Comparison of ENCODE assay signal across 20 cellular contexts in genomic region chr15:40775740-40776536, GRCh38. TPM values are rescaled to one million over a fixed set of nuclear protein-coding genes. Genes with fewer than 3 reads are reported as not detected.
DNase-seq lines count a peak whose midpoint lies in the region; ATAC-seq and TF ChIP-seq lines count a peak whose summit lies in the region.
"Had no signal": no experiment of that assay in that cellular context is flagged by ENCODE, and none has a peak within 500 bp of the region (broad histone marks: within the 10 kb centered on the region; RNA-seq: fewer than 3 reads in every experiment).

No MANE protein-coding gene starts in this region.

- H3K4me3 ChIP-seq in MM.1S (ENCODE audit: low read length) = no peak overlapping the region
- no peak overlapping the region for H3K4me3 ChIP-seq in mucosa of descending colon
- no peak overlapping the region for H3K4me3 ChIP-seq in BE2C (ENCODE audit: low read depth, low read length)
- H3K4me3 ChIP-seq in left ventricle myocardium inferior = no peak overlapping the region
- H3K4me3 ChIP-seq: ascending aorta, SK-N-MC, upper lobe of left lung had no signal

- no peaks in the 10 kb centered on the region for H3K27me3 ChIP-seq in MM.1S (replicated peaks; ENCODE audit: insufficient read depth, low read length)
- H3K27me3 ChIP-seq in BE2C = no peaks in the 10 kb centered on the region
- no peaks in the 10 kb centered on the region for H3K27me3 ChIP-seq in left ventricle myocardium inferior (ENCODE audit: low read depth)
- H3K27me3 ChIP-seq: ascending aorta, neutrophil, upper lobe of left lung had no signal

- no peak overlapping the region for H2AFZ ChIP-seq in MM.1S (ENCODE audit: low read length)

- peaks cover 8 to 16% of the 10 kb centered on the region in 2 donors for H3K4me1 Mint-ChIP-seq in effector memory CD8-positive, alpha-beta T cell (ENCODE audit: low read depth in 2 of 2)
- H3K4me1 Mint-ChIP-seq in stimulated activated effector memory CD8-positive, alpha-beta T cell treated with anti-CD3 and anti-CD28 coated beads, Interleukin-12 subunit alpha, Interleukin-12 subunit beta, amount 100 ng/mL, for 72 hours = peaks cover 18% of the 10 kb centered on the region

- no peaks in the 10 kb centered on the region for H3K9me3 Mint-ChIP-seq in effector memory CD8-positive, alpha-beta T cell
- no peaks in the 10 kb centered on the region for H3K9me3 Mint-ChIP-seq in stimulated activated effector memory CD8-positive, alpha-beta T cell treated with anti-CD3 and anti-CD28 coated beads, Interleukin-12 subunit alpha, Interleukin-12 subunit beta, amount 100 ng/mL, for 72 hours
- H3K9me3 Mint-ChIP-seq: activated naive CD8-positive, alpha-beta T cell treated with anti-CD3 and anti-CD28 coated beads for 36 hours had no signal

- H3K4me3 Mint-ChIP-seq in effector memory CD8-positive, alpha-beta T cell = no peak overlapping the region
- no peak overlapping the region for H3K4me3 Mint-ChIP-seq in stimulated activated effector memory CD8-positive, alpha-beta T cell treated with anti-CD3 and anti-CD28 coated beads, Interleukin-12 subunit alpha, Interleukin-12 subunit beta, amount 100 ng/mL, for 72 hours
- H3K4me3 Mint-ChIP-seq: activated naive CD8-positive, alpha-beta T cell treated with anti-CD3 and anti-CD28 coated beads for 36 hours had no signal

- H3K27ac Mint-ChIP-seq in effector memory CD8-positive, alpha-beta T cell = peak overlapping the region; percentile 69 to 80
- peak overlapping the region; percentile 84 for H3K27ac Mint-ChIP-seq in stimulated activated effector memory CD8-positive, alpha-beta T cell treated with anti-CD3 and anti-CD28 coated beads, Interleukin-12 subunit alpha, Interleukin-12 subunit beta, amount 100 ng/mL, for 72 hours
- H3K27ac Mint-ChIP-seq: activated naive CD8-positive, alpha-beta T cell treated with anti-CD3 and anti-CD28 coated beads for 36 hours; progenitor cell of endocrine pancreas had no signal

- no peak overlapping the region for H3K9ac ChIP-seq in MM.1S (ENCODE audit: low read length)

- TF ChIP-seq POLR2A in GM18505 (IDR thresholded peaks at IDR 0.05; ENCODE audit: borderline replicate concordance, extremely low read depth, insufficient read depth, insufficient read length) = no peak

- peak overlapping the region; percentile 38; the same call in 1 of the 2 replicates for H3K4me2 ChIP-seq in MM.1S (ENCODE audit: low read depth, low read length)

- TF ChIP-seq CTCF in MM.1S (IDR thresholded peaks at IDR 0.05; ENCODE audit: low read length) = no peak
- no peak for TF ChIP-seq CTCF in mucosa of descending colon (IDR thresholded peaks at IDR 0.05)
- no peak for TF ChIP-seq CTCF in BE2C (IDR thresholded peaks at IDR 0.05; ENCODE audit: low read depth, low read length)
- TF ChIP-seq CTCF in left ventricle myocardium inferior (IDR thresholded peaks at IDR 0.05; ENCODE audit: borderline replicate concordance) = no peak

- H3K9me3 ChIP-seq in MM.1S (replicated peaks; ENCODE audit: insufficient read depth, low read length) = no peaks in the 10 kb centered on the region
- H3K9me3 ChIP-seq in mucosa of descending colon = no peaks in the 10 kb centered on the region
- H3K9me3 ChIP-seq in BE2C = no peaks in the 10 kb centered on the region
- H3K9me3 ChIP-seq in left ventricle myocardium inferior (replicated peaks) = no peaks in the 10 kb centered on the region
- H3K9me3 ChIP-seq: ascending aorta, Caco-2, neutrophil, upper lobe of left lung had no signal

- H3K4me1 ChIP-seq in MM.1S (ENCODE audit: low read length) = peaks cover 19% of the 10 kb centered on the region
- H3K4me1 ChIP-seq in mucosa of descending colon (ENCODE audit: low read depth) = no peaks in the 10 kb centered on the region
- peaks cover 4% of the 10 kb centered on the region; the same call in 1 of the 2 replicates for H3K4me1 ChIP-seq in BE2C
- no peaks in the 10 kb centered on the region for H3K4me1 ChIP-seq in left ventricle myocardium inferior
- H3K4me1 ChIP-seq: ascending aorta, Caco-2 had no signal

- no peaks in the 10 kb centered on the region for H3K9me2 ChIP-seq in MM.1S (replicated peaks; ENCODE audit: insufficient read depth, low read length)

- intact Hi-C loops in mucosa of descending colon (cut with DNase I, micrococcal nuclease) = loop anchor here in 1 of 2 donors (1.0 kb wide), 1 partner anchor 25 kb away; no protein-coding TSS in a partner anchor
- intact Hi-C loops in left ventricle myocardium inferior (cut with micrococcal nuclease) = no loop called here

- ATAC-seq in effector memory CD8-positive, alpha-beta T cell (replicated peaks) = no peak
- no peak for ATAC-seq in mucosa of descending colon
- no peak for ATAC-seq in stimulated activated effector memory CD8-positive, alpha-beta T cell treated with anti-CD3 and anti-CD28 coated beads, Interleukin-12 subunit alpha, Interleukin-12 subunit beta, amount 100 ng/mL, for 72 hours
- ATAC-seq in GM18505 (IDR thresholded peaks at IDR 0.05; ENCODE audit: unreplicated experiment) = no peak

- H3K27ac ChIP-seq in MM.1S (ENCODE audit: low read length) (no peak overlapping the region), left ventricle myocardium inferior (replicated peaks) (no peak overlapping the region)
- H3K27ac ChIP-seq: ascending aorta, neutrophil, SK-N-MC had no signal

- no peaks in the 10 kb centered on the region for H3K27me3 Mint-ChIP-seq in effector memory CD8-positive, alpha-beta T cell
- H3K27me3 Mint-ChIP-seq: activated naive CD8-positive, alpha-beta T cell treated with anti-CD3 and anti-CD28 coated beads for 36 hours; progenitor cell of endocrine pancreas had no signal

- DNase-seq in MM.1S (no peak), mucosa of descending colon (peak in 2 of 3 donors; percentile 17 to 20), BE2C (no peak), left ventricle myocardium inferior (no peak)
- no peak for DNase-seq in effector memory CD8-positive, alpha-beta T cell
- no peak for DNase-seq in stimulated activated effector memory CD8-positive, alpha-beta T cell treated with anti-CD3 and anti-CD28 coated beads, Interleukin-12 subunit alpha, Interleukin-12 subunit beta, amount 100 ng/mL, for 72 hours (ENCODE audit: low spot score in 2 of 2)
- DNase-seq in central memory CD4-positive, alpha-beta T cell = no peak
- DNase-seq: Caco-2, KG1, MV-4-11, NCI-H146, NCI-H446 had no signal

- H3K36me3 ChIP-seq in MM.1S (replicated peaks; ENCODE audit: insufficient read depth, low read length) (no peaks in the 10 kb centered on the region), mucosa of descending colon (ENCODE audit: low read depth) (peaks cover 7% of the 10 kb centered on the region), BE2C (peaks cover 38% of the 10 kb centered on the region), left ventricle myocardium inferior (peaks cover 85% of the 10 kb centered on the region)

- H4K20me1 ChIP-seq in MM.1S (ENCODE audit: insufficient read depth, low read length) = no peaks in the 10 kb centered on the region

- H3K79me2 ChIP-seq in MM.1S (ENCODE audit: low read length) = no peaks in the 10 kb centered on the region

- no peaks in the 10 kb centered on the region for H3F3A ChIP-seq in MM.1S (ENCODE audit: insufficient read depth, low read length)

- peaks cover 34% of the 10 kb centered on the region for H3K36me3 Mint-ChIP-seq in effector memory CD8-positive, alpha-beta T cell (ENCODE audit: insufficient read depth)
- H3K36me3 Mint-ChIP-seq in stimulated activated effector memory CD8-positive, alpha-beta T cell treated with anti-CD3 and anti-CD28 coated beads, Interleukin-12 subunit alpha, Interleukin-12 subunit beta, amount 100 ng/mL, for 72 hours = peaks cover 59% of the 10 kb centered on the region

RNA-seq across cellular contexts. Expression of gene C15orf62, which starts 6.2 kb away (rescaled TPM):
- total RNA-seq in mucosa of descending colon (under 1 TPM; 0.32 to 0.63 (median 0.35) TPM), left ventricle myocardium inferior (0.30 TPM)
- 2.0 TPM for polyA plus RNA-seq in BE2C (2012; ENCODE audit: insufficient read depth, insufficient read length, low read depth)
- total RNA-seq: ascending aorta, cardiac septum had no signal

RNA-seq across cellular contexts. Expression of gene GCHFR, which starts 12.1 kb away (rescaled TPM):
- total RNA-seq in mucosa of descending colon = 10 to 100 TPM; 12.0 to 25.5 (median 18.2) TPM
- polyA plus RNA-seq in BE2C (2012; ENCODE audit: insufficient read depth, insufficient read length, low read depth) = 6.2 TPM
- total RNA-seq in left ventricle myocardium inferior = 7.1 TPM

RNA-seq across cellular contexts. Expression of gene RMDN3, which starts 20.9 kb away (rescaled TPM):
- total RNA-seq in mucosa of descending colon (10 to 100 TPM; 30.1 to 38.4 (median 37.8) TPM), left ventricle myocardium inferior (20.3 TPM)
- polyA plus RNA-seq in BE2C (2012; ENCODE audit: insufficient read depth, insufficient read length, low read depth) = 135 TPM

RNA-seq across cellular contexts. Expression of gene ZFYVE19, which starts 31.0 kb away (rescaled TPM):
- total RNA-seq in mucosa of descending colon = 10 to 100 TPM; 22.2 to 37.5 (median 36.5) TPM
- 9.9 TPM for polyA plus RNA-seq in BE2C (2012; ENCODE audit: insufficient read depth, insufficient read length, low read depth)
- total RNA-seq in left ventricle myocardium inferior = 24.7 TPM

RNA-seq across cellular contexts. Expression of gene DNAJC17, which starts 31.3 kb away (rescaled TPM):
- 10 to 100 TPM; 29.6 to 47.6 (median 36.5) TPM for total RNA-seq in mucosa of descending colon
- polyA plus RNA-seq in BE2C (2012; ENCODE audit: insufficient read depth, insufficient read length, low read depth) = 63.6 TPM
- 16.0 TPM for total RNA-seq in left ventricle myocardium inferior

Comparison
In these comparisons a context has a peak if more than half of its experiments do, and no peak if none do; other contexts are left out.
1. DNase-seq: peak in mucosa of descending colon (2 of 3); none in MM.1S (single experiment), effector memory CD8-positive, alpha-beta T cell (0 of 3), stimulated activated effector memory CD8-positive, alpha-beta T cell treated with anti-CD3 and anti-CD28 coated beads, Interleukin-12 subunit alpha, Interleukin-12 subunit beta, amount 100 ng/mL, for 72 hours (0 of 2), BE2C (single experiment), central memory CD4-positive, alpha-beta T cell (single experiment) and left ventricle myocardium inferior (single experiment).